Comparison of ENCODE assay signal across 1 cellular context in the genomic region with DNA sequence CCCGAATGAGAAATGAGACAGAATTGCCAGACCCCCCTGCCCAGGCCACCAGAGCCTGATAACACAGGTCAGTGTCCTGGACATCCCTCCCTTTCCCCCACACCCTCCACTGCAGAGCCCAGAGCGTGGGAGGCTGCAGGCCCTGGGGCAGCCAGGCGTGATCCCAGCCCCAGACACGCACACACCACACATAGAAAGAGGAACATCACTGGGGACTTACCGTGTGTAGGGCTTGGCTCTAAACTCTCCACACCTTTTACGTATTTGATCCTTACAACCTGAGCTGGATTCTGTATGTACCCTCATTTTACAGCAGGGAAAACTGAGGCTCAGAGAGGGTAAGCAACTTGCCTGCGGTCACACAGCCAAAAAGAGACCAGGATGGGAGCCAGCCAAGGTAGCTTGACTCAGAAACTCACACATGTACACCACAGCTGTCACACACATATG.
TF ChIP-seq lines count a peak whose summit lies in the region.

No MANE protein-coding gene starts in this region.

TF ChIP-seq in HepG2, 621 proteins besides CTCF, POLR2A, EP300 and RAD21:
- TF ChIP-seq ZMYM3 (CRISPR knock-in tag; IDR thresholded peaks at IDR 0.05) (peak; percentile 50; the same call in 1 of the 2 replicates), PAF1 (CRISPR knock-in tag; IDR thresholded peaks at IDR 0.05) (no peak), ZNF768 (CRISPR knock-in tag; IDR thresholded peaks at IDR 0.05) (peak; percentile 96), DZIP1 (CRISPR knock-in tag; IDR thresholded peaks at IDR 0.05) (no peak), ZFP37 (CRISPR knock-in tag; IDR thresholded peaks at IDR 0.05; ENCODE audit: borderline replicate concordance) (no peak), ZNF709 (CRISPR knock-in tag; IDR thresholded peaks at IDR 0.05) (no peak), ZNF546 (CRISPR knock-in tag; conservative IDR thresholded peaks at IDR 0.05) (no peak), MAZ (IDR thresholded peaks at IDR 0.05; ENCODE audit: borderline replicate concordance, low read depth, low read length) (no peak), MAZ (CRISPR knock-in tag; IDR thresholded peaks at IDR 0.05; ENCODE audit: low read depth) (no peak), KAT8 (CRISPR knock-in tag; IDR thresholded peaks at IDR 0.05) (no peak), PHF8 (CRISPR knock-in tag; IDR thresholded peaks at IDR 0.05) (peak; percentile 17; the same call in 1 of the 2 replicates)
- TF ChIP-seq, protein P1, sequence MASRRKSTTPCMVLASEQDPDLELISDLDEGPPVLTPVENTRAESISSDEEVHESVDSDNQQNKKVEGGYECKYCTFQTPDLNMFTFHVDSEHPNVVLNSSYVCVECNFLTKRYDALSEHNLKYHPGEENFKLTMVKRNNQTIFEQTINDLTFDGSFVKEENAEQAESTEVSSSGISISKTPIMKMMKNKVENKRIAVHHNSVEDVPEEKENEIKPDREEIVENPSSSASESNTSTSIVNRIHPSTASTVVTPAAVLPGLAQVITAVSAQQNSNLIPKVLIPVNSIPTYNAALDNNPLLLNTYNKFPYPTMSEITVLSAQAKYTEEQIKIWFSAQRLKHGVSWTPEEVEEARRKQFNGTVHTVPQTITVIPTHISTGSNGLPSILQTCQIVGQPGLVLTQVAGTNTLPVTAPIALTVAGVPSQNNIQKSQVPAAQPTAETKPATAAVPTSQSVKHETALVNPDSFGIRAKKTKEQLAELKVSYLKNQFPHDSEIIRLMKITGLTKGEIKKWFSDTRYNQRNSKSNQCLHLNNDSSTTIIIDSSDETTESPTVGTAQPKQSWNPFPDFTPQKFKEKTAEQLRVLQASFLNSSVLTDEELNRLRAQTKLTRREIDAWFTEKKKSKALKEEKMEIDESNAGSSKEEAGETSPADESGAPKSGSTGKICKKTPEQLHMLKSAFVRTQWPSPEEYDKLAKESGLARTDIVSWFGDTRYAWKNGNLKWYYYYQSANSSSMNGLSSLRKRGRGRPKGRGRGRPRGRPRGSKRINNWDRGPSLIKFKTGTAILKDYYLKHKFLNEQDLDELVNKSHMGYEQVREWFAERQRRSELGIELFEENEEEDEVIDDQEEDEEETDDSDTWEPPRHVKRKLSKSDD (CRISPR knock-in tag; IDR thresholded peaks at IDR 0.05; ENCODE audit: low read depth), result no peak
